8 cellular contexts compared by ENCODE assay signal in genomic region chr20:44089987-44090674, GRCh38.
DNase-seq lines count a peak whose midpoint lies in the region; TF ChIP-seq lines count a peak whose summit lies in the region.

No MANE protein-coding gene starts in this region.

- H3F3A ChIP-seq in smooth muscle cell (ENCODE audit: low read depth): no peaks in the 10 kb centered on the region

- peak; percentile 29 for DNase-seq in activated CD4-positive, alpha-beta T cell treated with anti-CD3 and anti-CD28 coated beads for 48 hours
- no peak for DNase-seq in activated CD4-positive, alpha-beta T cell treated with anti-CD3 and anti-CD28 coated beads, Interleukin-2, amount 50 U/mL, for 4 hours
- peak; percentile 35 for DNase-seq in NCI-H1436 treated with DMSO at 0.1 percent for 48 hours (lab: John Stamatoyannopoulos, UW)
- peak; percentile 54 for DNase-seq in dermis blood vessel endothelial cell
- no peak for DNase-seq in smooth muscle cell (lab: John Stamatoyannopoulos, UW; ENCODE audit: unreplicated experiment)
- DNase-seq in AML-193 (lab: John Stamatoyannopoulos, UW): no peak
- DNase-seq in NK-92 (lab: John Stamatoyannopoulos, UW; ENCODE audit: unreplicated experiment): no peak
- DNase-seq in T-helper 9 cell: no peak

- no peaks in the 10 kb centered on the region for H3K79me2 ChIP-seq in smooth muscle cell (ENCODE audit: low read depth)

- H2AFZ ChIP-seq in smooth muscle cell (ENCODE audit: low read depth): peak overlapping the region; percentile 37

- H3K27me3 ChIP-seq in smooth muscle cell (ENCODE audit: low read depth): no peaks in the 10 kb centered on the region

- no peaks in the 10 kb centered on the region for H3K36me3 ChIP-seq in smooth muscle cell (ENCODE audit: low read depth)

- peak overlapping the region; percentile 21 for H3K4me2 ChIP-seq in smooth muscle cell

- 63% methylated on average over 7 of the region's 7 CpGs for WGBS in smooth muscle cell (ENCODE audit: low lambda C conversion rate)

- no peak overlapping the region for H3K9ac ChIP-seq in smooth muscle cell (ENCODE audit: low read depth)

- H3K9me3 ChIP-seq in smooth muscle cell (replicated peaks; ENCODE audit: low read depth): no peaks in the 10 kb centered on the region

- no peaks in the 10 kb centered on the region for H4K20me1 ChIP-seq in smooth muscle cell (ENCODE audit: low read depth)

- H3K27ac ChIP-seq in smooth muscle cell (ENCODE audit: low read depth): no peak overlapping the region

- TF ChIP-seq CTCF in smooth muscle cell (IDR thresholded peaks at IDR 0.05; ENCODE audit: borderline replicate concordance, insufficient read depth, poor library complexity, severe bottlenecking): no peak

- no peaks in the 10 kb centered on the region for H3K4me1 ChIP-seq in smooth muscle cell (ENCODE audit: low read depth)

- H3K4me3 ChIP-seq in smooth muscle cell: no peak overlapping the region

Comparison
In these comparisons a context has a peak if more than half of its experiments do, and no peak if none do; other contexts are left out.
1. DNase-seq: peak in activated CD4-positive, alpha-beta T cell treated with anti-CD3 and anti-CD28 coated beads for 48 hours (single experiment), NCI-H1436 treated with DMSO at 0.1 percent for 48 hours (single experiment) and dermis blood vessel endothelial cell (single experiment); none in activated CD4-positive, alpha-beta T cell treated with anti-CD3 and anti-CD28 coated beads, Interleukin-2, amount 50 U/mL, for 4 hours (0 of 2), smooth muscle cell (single experiment), AML-193 (0 of 2), NK-92 (single experiment) and T-helper 9 cell (single experiment).